Comparison of ENCODE assay signal across 1 cellular context in the genomic region with DNA sequence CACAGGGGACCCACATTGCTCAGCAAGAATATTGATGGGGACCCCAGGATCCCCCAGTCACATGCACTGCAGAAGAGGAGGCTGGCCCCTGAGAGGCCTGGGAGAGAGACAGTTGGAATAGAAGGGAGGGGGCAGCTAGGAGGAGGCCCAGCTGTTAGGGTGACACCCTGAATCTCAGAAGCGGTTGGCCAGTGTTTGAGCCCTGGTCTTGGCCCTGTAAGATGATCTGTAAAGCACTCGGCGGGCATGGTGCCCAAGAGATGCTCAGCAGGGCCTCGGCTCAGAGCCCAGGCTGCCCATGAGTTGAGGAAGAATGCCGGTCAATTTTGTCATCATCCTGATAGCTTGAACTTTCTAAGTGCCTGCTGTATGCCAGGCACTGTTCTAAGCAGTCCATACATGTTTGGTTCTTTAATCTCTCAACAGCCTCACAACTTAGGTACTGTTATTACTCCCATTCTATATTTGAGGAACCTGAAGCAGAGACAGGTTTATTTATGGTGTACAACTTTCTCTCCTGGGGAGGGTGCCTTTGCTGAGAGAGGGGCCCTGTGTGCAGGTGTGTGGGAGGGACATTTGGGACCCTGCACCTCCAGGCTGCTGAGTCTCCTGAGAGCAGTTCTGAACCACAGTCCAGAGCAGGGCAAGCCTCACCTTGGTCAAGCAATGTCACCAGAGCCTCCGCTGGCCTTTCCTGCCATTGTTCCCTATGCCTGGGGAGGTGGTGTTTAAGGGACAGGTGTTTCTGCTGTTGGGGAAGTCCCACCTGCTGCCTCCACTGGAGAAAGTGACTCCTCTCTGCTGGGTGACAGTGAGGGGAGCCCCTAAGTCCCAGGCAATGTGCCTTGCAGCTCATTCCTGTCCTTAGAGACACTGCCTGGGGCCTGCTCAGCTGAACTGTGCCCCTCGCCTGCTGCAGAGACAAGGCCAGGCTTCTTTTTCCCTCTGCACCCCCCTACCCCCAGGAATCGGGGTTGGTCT.
TF ChIP-seq lines count a peak whose summit lies in the region.

No MANE protein-coding gene starts in this region.

TF ChIP-seq in HepG2, 621 proteins besides CTCF, POLR2A, EP300 and RAD21 (continued from another document):
- TF ChIP-seq PHF20 (CRISPR knock-in tag; IDR thresholded peaks at IDR 0.05) (no peak), ZNF230 (CRISPR knock-in tag; IDR thresholded peaks at IDR 0.05) (no peak), THAP7 (CRISPR knock-in tag; IDR thresholded peaks at IDR 0.05) (no peak), ZNF143 (CRISPR knock-in tag; IDR thresholded peaks at IDR 0.05) (no peak), ZNF878 (CRISPR knock-in tag; IDR thresholded peaks at IDR 0.05) (no peak), ZZZ3 (CRISPR knock-in tag; IDR thresholded peaks at IDR 0.05; ENCODE audit: borderline replicate concordance) (no peak), BCL3 (CRISPR knock-in tag; IDR thresholded peaks at IDR 0.05) (no peak), MTA3 (CRISPR knock-in tag; IDR thresholded peaks at IDR 0.05) (no peak), MTERF4 (CRISPR knock-in tag; IDR thresholded peaks at IDR 0.05) (no peak), KDM1A (CRISPR knock-in tag; IDR thresholded peaks at IDR 0.05) (no peak), IRX3 (CRISPR knock-in tag; IDR thresholded peaks at IDR 0.05; ENCODE audit: borderline replicate concordance, low read depth) (no peak), CENPBD1 (CRISPR knock-in tag; IDR thresholded peaks at IDR 0.05; ENCODE audit: borderline replicate concordance, low read depth) (no peak), NR3C1 (CRISPR knock-in tag; IDR thresholded peaks at IDR 0.05) (no peak), USF2 (IDR thresholded peaks at IDR 0.05; ENCODE audit: low read depth, low read length) (no peak), USF2 (CRISPR knock-in tag; IDR thresholded peaks at IDR 0.05; ENCODE audit: borderline replicate concordance) (no peak)
- TF ChIP-seq, protein P1, sequence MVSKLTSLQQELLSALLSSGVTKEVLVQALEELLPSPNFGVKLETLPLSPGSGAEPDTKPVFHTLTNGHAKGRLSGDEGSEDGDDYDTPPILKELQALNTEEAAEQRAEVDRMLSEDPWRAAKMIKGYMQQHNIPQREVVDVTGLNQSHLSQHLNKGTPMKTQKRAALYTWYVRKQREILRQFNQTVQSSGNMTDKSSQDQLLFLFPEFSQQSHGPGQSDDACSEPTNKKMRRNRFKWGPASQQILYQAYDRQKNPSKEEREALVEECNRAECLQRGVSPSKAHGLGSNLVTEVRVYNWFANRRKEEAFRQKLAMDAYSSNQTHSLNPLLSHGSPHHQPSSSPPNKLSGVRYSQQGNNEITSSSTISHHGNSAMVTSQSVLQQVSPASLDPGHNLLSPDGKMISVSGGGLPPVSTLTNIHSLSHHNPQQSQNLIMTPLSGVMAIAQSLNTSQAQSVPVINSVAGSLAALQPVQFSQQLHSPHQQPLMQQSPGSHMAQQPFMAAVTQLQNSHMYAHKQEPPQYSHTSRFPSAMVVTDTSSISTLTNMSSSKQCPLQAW (CRISPR knock-in tag; IDR thresholded peaks at IDR 0.05), result no peak
- TF ChIP-seq, protein P2, sequence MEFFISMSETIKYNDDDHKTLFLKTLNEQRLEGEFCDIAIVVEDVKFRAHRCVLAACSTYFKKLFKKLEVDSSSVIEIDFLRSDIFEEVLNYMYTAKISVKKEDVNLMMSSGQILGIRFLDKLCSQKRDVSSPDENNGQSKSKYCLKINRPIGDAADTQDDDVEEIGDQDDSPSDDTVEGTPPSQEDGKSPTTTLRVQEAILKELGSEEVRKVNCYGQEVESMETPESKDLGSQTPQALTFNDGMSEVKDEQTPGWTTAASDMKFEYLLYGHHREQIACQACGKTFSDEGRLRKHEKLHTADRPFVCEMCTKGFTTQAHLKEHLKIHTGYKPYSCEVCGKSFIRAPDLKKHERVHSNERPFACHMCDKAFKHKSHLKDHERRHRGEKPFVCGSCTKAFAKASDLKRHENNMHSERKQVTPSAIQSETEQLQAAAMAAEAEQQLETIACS (CRISPR knock-in tag; IDR thresholded peaks at IDR 0.05), result no peak
TF ChIP-seq in HepG2: peak in this region for 0.
